Comparison of ENCODE assay signal across 1 cellular context in the genomic region with DNA sequence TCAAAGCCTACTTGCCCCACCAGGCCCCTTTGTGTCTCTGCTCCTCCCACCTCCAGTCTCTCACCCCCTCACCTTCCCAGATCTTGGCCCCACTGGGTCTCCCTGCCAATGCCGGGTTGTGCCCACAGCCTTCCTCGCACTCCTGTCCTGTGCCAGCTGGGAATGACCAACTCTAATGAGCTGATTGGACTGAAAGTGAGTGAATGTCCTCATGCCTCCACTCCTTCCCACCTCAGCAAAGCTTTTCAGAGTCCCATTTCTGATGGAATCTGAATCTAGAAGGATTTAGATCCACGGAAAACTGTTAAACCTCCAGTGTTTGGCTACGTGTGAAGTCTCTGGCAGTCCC.
TF ChIP-seq lines count a peak whose summit lies in the region.

No MANE protein-coding gene starts in this region.

TF ChIP-seq in H1, 55 proteins besides CTCF, POLR2A, EP300 and RAD21:
- no peak for TF ChIP-seq CBX8 (IDR thresholded peaks at IDR 0.05; ENCODE audit: borderline replicate concordance, low read depth, low read length)
- no peak for TF ChIP-seq POU5F1 (IDR thresholded peaks at IDR 0.05; ENCODE audit: low read depth, low read length)
- TF ChIP-seq BACH1 (IDR thresholded peaks at IDR 0.05; ENCODE audit: low read length) = no peak
- TF ChIP-seq CHD1 (IDR thresholded peaks at IDR 0.05; ENCODE audit: low read depth, low read length) = no peak
- no peak for TF ChIP-seq HDAC2 (IDR thresholded peaks at IDR 0.05; ENCODE audit: borderline replicate concordance in 1 of 2, low read depth in 2 of 2, low read length in 2 of 2)
- no peak for TF ChIP-seq SIRT6 (IDR thresholded peaks at IDR 0.05; ENCODE audit: low read length)
- no peak for TF ChIP-seq ASH2L (IDR thresholded peaks at IDR 0.05; ENCODE audit: low read length)
- no peak for TF ChIP-seq SAP30 (IDR thresholded peaks at IDR 0.05; ENCODE audit: insufficient read depth, insufficient replicate concordance, low read length)
- TF ChIP-seq POLR2AphosphoS5 (IDR thresholded peaks at IDR 0.05; ENCODE audit: low read depth, low read length) = no peak
- no peak for TF ChIP-seq SRF (IDR thresholded peaks at IDR 0.05; ENCODE audit: low read depth, low read length)
- no peak for TF ChIP-seq CREB1 (IDR thresholded peaks at IDR 0.05)
- TF ChIP-seq ATF2 (IDR thresholded peaks at IDR 0.05; ENCODE audit: low read length) = no peak
- no peak for TF ChIP-seq RBBP5 (IDR thresholded peaks at IDR 0.05; ENCODE audit: borderline replicate concordance, low read depth, low read length)
- TF ChIP-seq CHD2 (IDR thresholded peaks at IDR 0.05; ENCODE audit: low read length) = no peak
- no peak for TF ChIP-seq GABPA (IDR thresholded peaks at IDR 0.05; ENCODE audit: borderline replicate concordance, insufficient read depth, low read length)
- TF ChIP-seq TCF12 (IDR thresholded peaks at IDR 0.05; ENCODE audit: low read depth, low read length) = no peak
- TF ChIP-seq GTF2F1 (IDR thresholded peaks at IDR 0.05; ENCODE audit: borderline replicate concordance, low read depth, low read length) = no peak
- no peak for TF ChIP-seq RFX5 (IDR thresholded peaks at IDR 0.05; ENCODE audit: borderline replicate concordance, low read depth, low read length)
- no peak for TF ChIP-seq BCL11A (IDR thresholded peaks at IDR 0.05; ENCODE audit: low read depth in 2 of 2, low read length in 2 of 2)
